Comparison of ENCODE assay signal across 8 cellular contexts in genomic region chr3:171187706-171188290, GRCh38.
DNase-seq lines count a peak whose midpoint lies in the region; FAIRE-seq and TF ChIP-seq lines count a peak whose summit lies in the region.

No MANE protein-coding gene starts in this region.

- H3K4me3 ChIP-seq in AG10803 (ENCODE audit: low read length), result no peak overlapping the region

- DNase-seq in AG10803 (ENCODE audit: low read depth), result peak; percentile 43
- peak; percentile 14 for DNase-seq in GM12891 (ENCODE audit: insufficient read length, low spot score)
- peak; percentile 51 for DNase-seq in LoVo (ENCODE audit: low spot score)
- DNase-seq in SKM-1 (lab: John Stamatoyannopoulos, UW; ENCODE audit: unreplicated experiment), result peak; percentile 14
- DNase-seq in foreskin melanocyte, result peak; percentile 34
- peak; percentile 31 for DNase-seq in retina
- DNase-seq in GF-D8 (lab: John Stamatoyannopoulos, UW), result no peak
- no peak for DNase-seq in stimulated activated CD4-positive, alpha-beta T cell treated with anti-CD3 and anti-CD28 coated beads, Interleukin-4, amount 100 ng/mL, for 1 hour

- TF ChIP-seq POLR2A in GM12891 (IDR thresholded peaks at IDR 0.05; ENCODE audit: low read depth, low read length), result no peak

- no peak for FAIRE-seq in GM12891 (lab: Jason Lieb, UNC)

- peak; percentile 72 for TF ChIP-seq CTCF in AG10803 (conservative IDR thresholded peaks at IDR 0.05; ENCODE audit: low read length)

TF ChIP-seq in GM12891, 5 proteins besides CTCF, POLR2A, EP300 and RAD21:
- no peak for TF ChIP-seq POLR2AphosphoS5 (IDR thresholded peaks at IDR 0.05; ENCODE audit: low read depth, low read length)
- TF ChIP-seq TAF1 (IDR thresholded peaks at IDR 0.05; ENCODE audit: low read depth, low read length), result no peak
- TF ChIP-seq PAX5 (IDR thresholded peaks at IDR 0.05; ENCODE audit: insufficient read depth, low read length, severe bottlenecking), result no peak
- TF ChIP-seq SPI1 (IDR thresholded peaks at IDR 0.05; ENCODE audit: low read depth, low read length), result no peak
- TF ChIP-seq POU2F2 (IDR thresholded peaks at IDR 0.05; ENCODE audit: low read depth, low read length), result no peak

Comparison
In these comparisons a context has a peak if more than half of its experiments do, and no peak if none do; other contexts are left out.
1. DNase-seq: peak in AG10803 (single experiment), GM12891 (single experiment), LoVo (single experiment), SKM-1 (single experiment), foreskin melanocyte (single experiment) and retina (single experiment); none in GF-D8 (single experiment) and stimulated activated CD4-positive, alpha-beta T cell treated with anti-CD3 and anti-CD28 coated beads, Interleukin-4, amount 100 ng/mL, for 1 hour (single experiment).